ENCODE assay signal across 15 cellular contexts in the genomic region with DNA sequence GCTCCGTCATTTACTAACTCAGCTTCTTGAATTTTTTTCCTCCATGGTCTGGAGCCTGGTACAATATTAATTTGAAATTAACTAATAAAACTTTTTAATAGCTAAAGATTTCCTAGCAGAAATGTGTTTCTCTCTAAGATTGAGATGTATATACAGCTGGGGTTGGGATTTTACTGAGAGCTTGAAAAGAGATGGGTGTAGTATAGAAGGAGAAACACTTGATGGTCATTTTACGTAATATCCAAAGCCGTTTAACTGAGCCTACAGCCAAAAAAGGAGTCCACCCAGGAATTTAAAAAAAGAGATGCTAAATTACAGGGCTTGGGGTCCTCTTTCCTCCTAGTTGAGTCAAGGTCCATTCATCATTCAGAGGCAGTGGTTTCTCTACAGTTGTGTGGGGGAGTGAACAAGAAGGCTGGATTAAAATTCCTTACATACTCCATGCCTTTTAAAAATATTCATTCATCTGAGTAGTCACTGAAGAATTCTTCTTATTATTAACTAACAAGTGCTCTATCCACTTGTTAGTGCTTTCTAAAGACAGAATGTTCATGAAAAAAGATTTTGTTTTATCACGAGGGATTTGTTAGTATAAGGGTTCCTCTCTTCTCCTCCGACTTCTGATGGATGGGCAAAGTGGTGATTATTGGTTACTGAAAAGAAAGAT.
DNase-seq lines count a peak whose midpoint lies in the region; ATAC-seq and TF ChIP-seq lines count a peak whose summit lies in the region.
"Had no signal": no experiment of that assay in that cellular context is flagged by ENCODE, and none has a peak within 500 bp of the region (broad histone marks: within the 10 kb centered on the region; RNA-seq: fewer than 3 reads in every experiment).

No MANE protein-coding gene starts in this region.

- WGBS in HUES64: 72% methylated on average over 5 of the region's 5 CpGs

- H3K9me3 Mint-ChIP-seq in Calu3 (ENCODE audit: low read depth, unreplicated experiment): no peaks in the 10 kb centered on the region
- H3K9me3 Mint-ChIP-seq: activated B cell treated with CpG ODN at 0.5 μM for 24 hours; activated naive CD4-positive, alpha-beta T cell treated with anti-CD3 and anti-CD28 coated beads, Interleukin-2, amount 50 U/mL, for 24 hours had no signal

- H3K9me3 ChIP-seq in A673 (ENCODE audit: low read depth, low read length, poor library complexity, severe bottlenecking): no peaks in the 10 kb centered on the region
- H3K9me3 ChIP-seq in HUES64 (ENCODE audit: insufficient read depth, low read depth, low read length): no peaks in the 10 kb centered on the region
- H3K9me3 ChIP-seq in left lung: no peaks in the 10 kb centered on the region
- H3K9me3 ChIP-seq in mucosa of descending colon: no peaks in the 10 kb centered on the region
- H3K9me3 ChIP-seq: BE2C, pancreas had no signal

- CTCF ChIA-PET in A673 (lab: Charles Lee) (no interaction called here), Calu3 (lab: Charles Lee) (interaction anchor here (0.6 to 1.6 kb wide), 5 partner anchors 9 to 60 kb away, joined by 3 to 4 read pairs (median 3); no protein-coding TSS in a partner anchor)

- no peaks in the 10 kb centered on the region for H3K36me3 Mint-ChIP-seq in Calu3 (ENCODE audit: insufficient read depth, unreplicated experiment)
- H3K36me3 Mint-ChIP-seq: activated naive CD4-positive, alpha-beta T cell treated with anti-CD3 and anti-CD28 coated beads, Interleukin-2, amount 50 U/mL, for 24 hours had no signal

- peak; percentile 48 for DNase-seq in A673 (ENCODE audit: low spot score)
- DNase-seq in cerebellar cortex (ENCODE audit: low spot score): peak; percentile 44
- no peak for DNase-seq in left lung
- no peak for DNase-seq in Calu3
- DNase-seq in mucosa of descending colon: no peak
- DNase-seq: activated B cell treated with CpG ODN at 0.5 μM for 24 hours; BE2C; head of caudate nucleus; NCI-H82; pancreas; stimulated activated CD8-positive, alpha-beta memory T cell treated with anti-CD3 and anti-CD28 coated beads, Interleukin-4, amount 100 ng/mL, for 48 hours had no signal

- H3K27ac ChIP-seq in A673 (ENCODE audit: low read depth, low read length, poor library complexity, severe bottlenecking): no peak overlapping the region
- peak overlapping the region; percentile 56 for H3K27ac ChIP-seq in HUES64 (ENCODE audit: low read depth, low read length)
- peak overlapping the region in 1 of 2 donors; percentile 66 for H3K27ac ChIP-seq in left lung
- H3K27ac ChIP-seq: pancreas had no signal

- H3K4me1 ChIP-seq in A673 (ENCODE audit: insufficient read depth, low read length, poor library complexity, severe bottlenecking) (peaks cover 10% of the 10 kb centered on the region), HUES64 (ENCODE audit: insufficient read depth, low read length) (peaks cover 28% of the 10 kb centered on the region), left lung (peaks cover 8 to 12% of the 10 kb centered on the region in 2 donors), mucosa of descending colon (ENCODE audit: low read depth) (no peaks in the 10 kb centered on the region)
- H3K4me1 ChIP-seq: BE2C, pancreas had no signal

- H3K9ac ChIP-seq in HUES64 (ENCODE audit: low read depth, low read length): peak overlapping the region; percentile 65; the same call in 1 of the 2 replicates

- H3K4me3 ChIP-seq in A673 (ENCODE audit: low read depth, low read length, poor library complexity, severe bottlenecking) (no peak overlapping the region), HUES64 (ENCODE audit: low read length) (peak overlapping the region; percentile 56), left lung (peak overlapping the region in 1 of 2 donors; percentile 28), mucosa of descending colon (no peak overlapping the region)
- H3K4me3 ChIP-seq: pancreas had no signal

- TF ChIP-seq CTCF in A673 (conservative IDR thresholded peaks at IDR 0.05; ENCODE audit: low read depth, low read length): no peak
- no peak for TF ChIP-seq CTCF in left lung (IDR thresholded peaks at IDR 0.05)
- no peak for TF ChIP-seq CTCF in Calu3 (IDR thresholded peaks at IDR 0.05; ENCODE audit: unreplicated experiment)
- no peak for TF ChIP-seq CTCF in mucosa of descending colon (IDR thresholded peaks at IDR 0.05)

- ATAC-seq in left lung (peak; percentile 60), HG02642 (IDR thresholded peaks at IDR 0.05; ENCODE audit: poor library complexity, unreplicated experiment) (no peak), HG03108 (IDR thresholded peaks at IDR 0.05; ENCODE audit: unreplicated experiment) (no peak), mucosa of descending colon (no peak)
- ATAC-seq: pancreas had no signal

- POLR2A ChIA-PET in A673 (lab: Charles Lee; ENCODE audit: low non-redundant PET): no interaction called here

- H3K4me1 Mint-ChIP-seq in Calu3 (ENCODE audit: low read depth, unreplicated experiment): peaks cover 21% of the 10 kb centered on the region
- H3K4me1 Mint-ChIP-seq: activated B cell treated with CpG ODN at 0.5 μM for 24 hours; activated naive CD4-positive, alpha-beta T cell treated with anti-CD3 and anti-CD28 coated beads, Interleukin-2, amount 50 U/mL, for 24 hours had no signal

- no peak overlapping the region for H3K27ac Mint-ChIP-seq in Calu3 (ENCODE audit: unreplicated experiment)
- H3K27ac Mint-ChIP-seq: activated B cell treated with CpG ODN at 0.5 μM for 24 hours; activated naive CD4-positive, alpha-beta T cell treated with anti-CD3 and anti-CD28 coated beads, Interleukin-2, amount 50 U/mL, for 24 hours had no signal

- H3K36me3 ChIP-seq in A673 (ENCODE audit: insufficient read depth, low read length, poor library complexity, severe bottlenecking): no peaks in the 10 kb centered on the region
- no peaks in the 10 kb centered on the region; the same call in 1 of the 2 replicates for H3K36me3 ChIP-seq in HUES64 (ENCODE audit: insufficient read depth, low read length)
- no peaks in the 10 kb centered on the region for H3K36me3 ChIP-seq in left lung
- H3K36me3 ChIP-seq in mucosa of descending colon (ENCODE audit: low read depth): no peaks in the 10 kb centered on the region
- H3K36me3 ChIP-seq: BE2C, pancreas had no signal

- no peaks in the 10 kb centered on the region for H3K27me3 ChIP-seq in A673 (replicated peaks; ENCODE audit: insufficient read depth, low read depth, low read length, poor library complexity)
- H3K27me3 ChIP-seq in HUES64 (ENCODE audit: insufficient read depth, low read length): no peaks in the 10 kb centered on the region
- H3K27me3 ChIP-seq in left lung: no peaks in the 10 kb centered on the region
- H3K27me3 ChIP-seq: BE2C, pancreas had no signal

- intact Hi-C loops in A673 (cut with micrococcal nuclease; ENCODE audit: unreplicated experiment) (no loop called here), left lung (cut with DNase I) (no loop called here), Calu3 (cut with micrococcal nuclease; ENCODE audit: unreplicated experiment) (loop anchor here (2.0 to 5.0 kb wide), 2 partner anchors 96 to 113 kb away; no protein-coding TSS in a partner anchor), mucosa of descending colon (cut with DNase I, micrococcal nuclease) (no loop called here)

- H3K4me3 Mint-ChIP-seq in Calu3 (ENCODE audit: low read depth, unreplicated experiment): no peak overlapping the region
- H3K4me3 Mint-ChIP-seq: activated B cell treated with CpG ODN at 0.5 μM for 24 hours; activated naive CD4-positive, alpha-beta T cell treated with anti-CD3 and anti-CD28 coated beads, Interleukin-2, amount 50 U/mL, for 24 hours had no signal

- H3K27me3 Mint-ChIP-seq in Calu3 (ENCODE audit: unreplicated experiment): no peaks in the 10 kb centered on the region
- H3K27me3 Mint-ChIP-seq: activated naive CD4-positive, alpha-beta T cell treated with anti-CD3 and anti-CD28 coated beads, Interleukin-2, amount 50 U/mL, for 24 hours had no signal

- no TSS peak for BruUV-seq in A673 (replicated peaks; lab: Mats Ljungman, UMichigan)
- no TSS peak for BruUV-seq in Calu3 (replicated peaks; lab: Mats Ljungman, UMichigan)

Comparison
In these comparisons a context has a peak if more than half of its experiments do, and no peak if none do; other contexts are left out.
1. DNase-seq: peak in A673 (single experiment) and cerebellar cortex (single experiment); none in left lung (0 of 2), Calu3 (single experiment) and mucosa of descending colon (0 of 3).